ENCODE assay signal across 10 cellular contexts in genomic region chr1:17588048-17588781, GRCh38. TPM values are rescaled to one million over a fixed set of nuclear protein-coding genes. Genes with fewer than 3 reads are reported as not detected.
DNase-seq lines count a peak whose midpoint lies in the region; ATAC-seq and TF ChIP-seq lines count a peak whose summit lies in the region.
"Had no signal": no experiment of that assay in that cellular context is flagged by ENCODE, and none has a peak within 500 bp of the region (broad histone marks: within the 10 kb centered on the region; RNA-seq: fewer than 3 reads in every experiment).

No MANE protein-coding gene starts in this region.

- POLR2A ChIA-PET in BJ (lab: Charles Lee) = interaction anchor here (0.8 kb wide), 1 partner anchor 19 kb away, joined by 3 read pairs; no protein-coding TSS in a partner anchor

- no peak for TF ChIP-seq CTCF in BJ (IDR thresholded peaks at IDR 0.05; ENCODE audit: insufficient read depth, low read depth, low read length)

- peak; percentile 37 for DNase-seq in BJ (ENCODE audit: low read depth)
- DNase-seq in NCI-H526 (lab: John Stamatoyannopoulos, UW) = peak; percentile 83 to 96
- DNase-seq in myocyte (ENCODE audit: low read depth) = peak; percentile 90
- DNase-seq in activated naive CD4-positive, alpha-beta T cell treated with anti-CD3 and anti-CD28 coated beads, Interleukin-2, amount 50 U/mL, for 72 hours (ENCODE audit: low spot score in 2 of 2) = no peak
- DNase-seq in HUDEP-2 (lab: John Stamatoyannopoulos, UW; ENCODE audit: unreplicated experiment in 76 of 76) = no peak
- no peak for DNase-seq in T-helper 2 cell treated with Interferon-gamma antibody and Interleukin-4, amounts not matched to agents 5 μg/mL and 100 μg/mL, for 36 hours (ENCODE audit: low spot score)
- DNase-seq: stimulated activated CD4-positive, alpha-beta T cell treated with anti-CD3 and anti-CD28 coated beads, Interleukin-2, amount 100 ng/mL, for 48 hours had no signal

- no peaks in the 10 kb centered on the region for H3K36me3 Mint-ChIP-seq in activated naive CD4-positive, alpha-beta T cell treated with anti-CD3 and anti-CD28 coated beads, Interleukin-2, amount 50 U/mL, for 72 hours
- H3K36me3 Mint-ChIP-seq in T-helper 2 cell treated with Interferon-gamma antibody and Interleukin-4, amounts not matched to agents 5 μg/mL and 100 μg/mL, for 36 hours (ENCODE audit: low read depth) = no peaks in the 10 kb centered on the region
- H3K36me3 Mint-ChIP-seq: activated naive CD4-positive, alpha-beta T cell treated with anti-CD3 and anti-CD28 coated beads, Interleukin-2, amount 50 U/mL, for 24 hours had no signal

- no peak overlapping the region for H3K27ac Mint-ChIP-seq in activated naive CD4-positive, alpha-beta T cell treated with anti-CD3 and anti-CD28 coated beads, Interleukin-2, amount 50 U/mL, for 72 hours
- H3K27ac Mint-ChIP-seq in T-helper 2 cell treated with Interferon-gamma antibody and Interleukin-4, amounts not matched to agents 5 μg/mL and 100 μg/mL, for 36 hours = no peak overlapping the region
- H3K27ac Mint-ChIP-seq: activated naive CD4-positive, alpha-beta T cell treated with anti-CD3 and anti-CD28 coated beads, Interleukin-2, amount 50 U/mL, for 24 hours had no signal

- H3K4me1 Mint-ChIP-seq in T-helper 2 cell treated with Interferon-gamma antibody and Interleukin-4, amounts not matched to agents 5 μg/mL and 100 μg/mL, for 36 hours (ENCODE audit: low read depth) = no peaks in the 10 kb centered on the region
- H3K4me1 Mint-ChIP-seq: activated naive CD4-positive, alpha-beta T cell treated with anti-CD3 and anti-CD28 coated beads, Interleukin-2, amount 50 U/mL, for 24 hours had no signal

- H3K36me3 ChIP-seq in BJ (ENCODE audit: control insufficient read depth, insufficient read depth, low read length) = peaks cover 3% of the 10 kb centered on the region; the same call in 1 of the 2 replicates

- H3K27me3 Mint-ChIP-seq in T-helper 2 cell treated with Interferon-gamma antibody and Interleukin-4, amounts not matched to agents 5 μg/mL and 100 μg/mL, for 36 hours (ENCODE audit: low read depth) = no peaks in the 10 kb centered on the region
- H3K27me3 Mint-ChIP-seq: activated naive CD4-positive, alpha-beta T cell treated with anti-CD3 and anti-CD28 coated beads, Interleukin-2, amount 50 U/mL, for 24 hours had no signal

- 0 out of 2 replicates have a peak overlapping the region, but pooled peaks have one; percentile 0 for H3K4me3 ChIP-seq in BJ (ENCODE audit: low read depth, low read length)

- no peaks in the 10 kb centered on the region for H3K9me3 Mint-ChIP-seq in activated naive CD4-positive, alpha-beta T cell treated with anti-CD3 and anti-CD28 coated beads, Interleukin-2, amount 50 U/mL, for 72 hours
- no peaks in the 10 kb centered on the region for H3K9me3 Mint-ChIP-seq in T-helper 2 cell treated with Interferon-gamma antibody and Interleukin-4, amounts not matched to agents 5 μg/mL and 100 μg/mL, for 36 hours
- H3K9me3 Mint-ChIP-seq: activated naive CD4-positive, alpha-beta T cell treated with anti-CD3 and anti-CD28 coated beads, Interleukin-2, amount 50 U/mL, for 24 hours had no signal

- ATAC-seq in esophagus mucosa (peak; percentile 14), HG03520 (IDR thresholded peaks at IDR 0.05; ENCODE audit: unreplicated experiment) (no peak)
- no peak for ATAC-seq in activated naive CD4-positive, alpha-beta T cell treated with anti-CD3 and anti-CD28 coated beads, Interleukin-2, amount 50 U/mL, for 72 hours

- H3K4me3 Mint-ChIP-seq in T-helper 2 cell treated with Interferon-gamma antibody and Interleukin-4, amounts not matched to agents 5 μg/mL and 100 μg/mL, for 36 hours = no peak overlapping the region
- H3K4me3 Mint-ChIP-seq: activated naive CD4-positive, alpha-beta T cell treated with anti-CD3 and anti-CD28 coated beads, Interleukin-2, amount 50 U/mL, for 24 hours had no signal

- CTCF ChIA-PET in BJ (lab: Yijun Ruan, JAX) = interaction anchor here (0.6 to 6.7 kb wide), 10 partner anchors 11 to 93 kb away, joined by 3 to 43 read pairs (median 3); no protein-coding TSS in a partner anchor

- H3K27me3 ChIP-seq in BJ (ENCODE audit: control insufficient read depth, insufficient read depth, low read length) = no peaks in the 10 kb centered on the region

RNA-seq across cellular contexts. Expression of gene ARHGEF10L, which starts 48.7 kb away (rescaled TPM):
- polyA plus RNA-seq in BJ (2011; rRNA removed) = 5.6 and 12.5 TPM in 2 replicates
- 12.0 and 13.5 TPM in 2 replicates for polyA minus RNA-seq in BJ (2011; rRNA and poly(A)+ RNA removed)
- total RNA-seq in esophagus mucosa = 28.3 TPM
- total RNA-seq in myocyte = 43.0 and 49.4 TPM in 2 replicates
- 39.8 TPM for polyA plus RNA-seq in myocyte (2012)
- not detected for total RNA-seq in activated naive CD4-positive, alpha-beta T cell treated with anti-CD3 and anti-CD28 coated beads, Interleukin-2, amount 50 U/mL, for 72 hours

Comparison
In these comparisons a context has a peak if more than half of its experiments do, and no peak if none do; other contexts are left out.
1. DNase-seq: peak in BJ (single experiment), NCI-H526 (2 of 2) and myocyte (single experiment); none in activated naive CD4-positive, alpha-beta T cell treated with anti-CD3 and anti-CD28 coated beads, Interleukin-2, amount 50 U/mL, for 72 hours (0 of 2), HUDEP-2 (0 of 76) and T-helper 2 cell treated with Interferon-gamma antibody and Interleukin-4, amounts not matched to agents 5 μg/mL and 100 μg/mL, for 36 hours (single experiment).
2. RNA of gene ARHGEF10L, which starts 48.7 kb away (total RNA-seq): 43.0 to 49.4 TPM in myocyte and 28.3 TPM in esophagus mucosa (single experiment); not detected in activated naive CD4-positive, alpha-beta T cell treated with anti-CD3 and anti-CD28 coated beads, Interleukin-2, amount 50 U/mL, for 72 hours; every median in the first group is over 10 times any median in the second.